ENCODE assay signal across 28 cellular contexts in genomic region chr4:8488791-8489369, GRCh38.
"Had no signal": no experiment of that assay in that cellular context is flagged by ENCODE, and none has a peak within 500 bp of the region (broad histone marks: within the 10 kb centered on the region; RNA-seq: fewer than 3 reads in every experiment).

No MANE protein-coding gene starts in this region.

- H3K27me3 ChIP-seq: cardiac muscle cell, SJCRH30 had no signal

- H3K4me1 ChIP-seq: SJCRH30 had no signal

- FAIRE-seq: TTC549 had no signal

- H3K4me3 Mint-ChIP-seq: activated CD4-positive, alpha-beta T cell treated with anti-CD3 and anti-CD28 coated beads, Interleukin-2, amount 10 ng/mL, durations not matched to agents 24 days and 14 days; activated CD8-positive, alpha-beta T cell treated with anti-CD3 and anti-CD28 coated beads for 36 hours; activated naive CD8-positive, alpha-beta T cell treated with anti-CD3 and anti-CD28 coated beads for 36 hours; activated T-cell treated with anti-CD3 and anti-CD28 coated beads, Interleukin-2, amount 50 U/mL, for 72 hours; activated T-helper 17 cell treated with anti-CD3 and anti-CD28 coated beads, Interleukin-2, amount 50 U/mL, for 72 hours; T-helper 2 cell treated with Interferon-gamma antibody and Interleukin-4, amounts not matched to agents 5 μg/mL and 100 μg/mL, for 36 hours had no signal

- H3K4me1 Mint-ChIP-seq: activated naive CD8-positive, alpha-beta T cell treated with anti-CD3 and anti-CD28 coated beads for 36 hours had no signal

- H3K4me3 ChIP-seq: cardiac muscle cell, SJCRH30, SK-N-MC had no signal

- H3K27ac Mint-ChIP-seq: activated CD4-positive, alpha-beta T cell treated with anti-CD3 and anti-CD28 coated beads, Interleukin-2, amount 10 ng/mL, durations not matched to agents 24 days and 14 days; activated CD8-positive, alpha-beta T cell treated with anti-CD3 and anti-CD28 coated beads for 36 hours; activated naive CD8-positive, alpha-beta T cell treated with anti-CD3 and anti-CD28 coated beads for 36 hours; activated T-cell treated with anti-CD3 and anti-CD28 coated beads, Interleukin-2, amount 50 U/mL, for 72 hours; activated T-helper 17 cell treated with anti-CD3 and anti-CD28 coated beads, Interleukin-2, amount 50 U/mL, for 72 hours; T-helper 2 cell treated with Interferon-gamma antibody and Interleukin-4, amounts not matched to agents 5 μg/mL and 100 μg/mL, for 36 hours had no signal

- H3K9me3 Mint-ChIP-seq: activated CD4-positive, alpha-beta T cell treated with anti-CD3 and anti-CD28 coated beads, Interleukin-2, amount 10 ng/mL, durations not matched to agents 24 days and 14 days; activated CD8-positive, alpha-beta T cell treated with anti-CD3 and anti-CD28 coated beads for 36 hours; activated naive CD8-positive, alpha-beta T cell treated with anti-CD3 and anti-CD28 coated beads for 36 hours; activated T-cell treated with anti-CD3 and anti-CD28 coated beads, Interleukin-2, amount 50 U/mL, for 72 hours; activated T-helper 17 cell treated with anti-CD3 and anti-CD28 coated beads, Interleukin-2, amount 50 U/mL, for 72 hours; T-helper 2 cell treated with Interferon-gamma antibody and Interleukin-4, amounts not matched to agents 5 μg/mL and 100 μg/mL, for 36 hours had no signal

- H3K9me3 ChIP-seq: SJCRH30 had no signal

- H3K27ac ChIP-seq: cardiac muscle cell, SJCRH30, SK-N-MC had no signal

- H3K27me3 Mint-ChIP-seq: activated CD4-positive, alpha-beta T cell treated with anti-CD3 and anti-CD28 coated beads, Interleukin-2, amount 10 ng/mL, durations not matched to agents 24 days and 14 days; activated CD8-positive, alpha-beta T cell treated with anti-CD3 and anti-CD28 coated beads for 36 hours; activated naive CD8-positive, alpha-beta T cell treated with anti-CD3 and anti-CD28 coated beads for 36 hours; activated T-helper 17 cell treated with anti-CD3 and anti-CD28 coated beads, Interleukin-2, amount 50 U/mL, for 72 hours had no signal

- H3K36me3 ChIP-seq: cardiac muscle cell, SJCRH30 had no signal

- ATAC-seq: activated CD8-positive, alpha-beta T cell treated with anti-CD3 and anti-CD28 coated beads for 36 hours; activated T-cell treated with anti-CD3 and anti-CD28 coated beads, Interleukin-2, amount 50 U/mL, for 72 hours; activated T-helper 17 cell treated with anti-CD3 and anti-CD28 coated beads, Interleukin-2, amount 50 U/mL, for 72 hours; Panc1 had no signal

- DNase-seq: activated CD4-positive, alpha-beta T cell treated with anti-CD3 and anti-CD28 coated beads, Interleukin-2, amount 10 ng/mL, durations not matched to agents 24 days and 14 days; activated CD4-positive, alpha-beta T cell treated with anti-CD3 and anti-CD28 coated beads, Interleukin-2, amount 50 U/mL, for 4 hours; activated CD8-positive, alpha-beta T cell treated with anti-CD3 and anti-CD28 coated beads for 36 hours; activated effector memory CD4-positive, alpha-beta T cell treated with anti-CD3 and anti-CD28 coated beads, Interleukin-2, amount 50 U/mL, for 16 hours; activated naive CD4-positive, alpha-beta T cell; activated naive CD4-positive, alpha-beta T cell treated with anti-CD3 and anti-CD28 coated beads, Interleukin-2, amount 50 U/mL, for 16 hours; activated naive CD8-positive, alpha-beta T cell treated with anti-CD3 and anti-CD28 coated beads for 36 hours; activated T-cell treated with anti-CD3 and anti-CD28 coated beads, Interleukin-2, amount 50 U/mL, for 1 hour; activated T-cell treated with anti-CD3 and anti-CD28 coated beads, Interleukin-2, amount 50 U/mL, for 72 hours; amniotic stem cell; aorta; MM.1S; MV-4-11; NCI-H1092 treated with DMSO at 0.1 percent for 48 hours; NCI-H1417; NCI-H146; NCI-H187 treated with DMSO at 0.1 percent for 48 hours; NCI-H2081 treated with DMSO at 0.1 percent for 48 hours; NCI-H226; NCI-H524 treated with DMSO at 0.1 percent for 48 hours; SHP77; SJCRH30 had no signal
